15 cellular contexts compared by ENCODE assay signal in the genomic region with DNA sequence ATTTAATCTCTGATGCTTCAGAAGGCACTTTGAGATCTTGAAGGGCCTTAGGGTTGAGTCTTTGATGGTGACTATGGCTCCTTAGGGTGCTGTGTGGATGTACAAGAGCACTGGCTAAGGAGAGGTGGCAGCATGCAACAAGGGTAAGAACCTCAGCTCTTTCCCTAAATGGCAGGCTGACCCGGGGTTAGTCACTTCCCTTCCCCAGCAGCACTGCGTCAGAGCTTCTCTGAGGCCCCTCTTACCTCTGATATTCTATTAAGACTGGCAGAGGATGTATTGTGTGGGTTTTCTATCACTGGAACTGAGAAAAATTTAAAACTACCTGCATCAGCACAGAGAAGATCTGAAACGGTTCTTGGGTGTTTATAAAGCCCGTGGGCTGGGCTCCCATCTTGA. TPM values are rescaled to one million over a fixed set of nuclear protein-coding genes. Genes with fewer than 3 reads are reported as not detected.
DNase-seq lines count a peak whose midpoint lies in the region; ATAC-seq and TF ChIP-seq lines count a peak whose summit lies in the region.
"Had no signal": no experiment of that assay in that cellular context is flagged by ENCODE, and none has a peak within 500 bp of the region (broad histone marks: within the 10 kb centered on the region; RNA-seq: fewer than 3 reads in every experiment).

No MANE protein-coding gene starts in this region.

- TF ChIP-seq CTCF in PC-3 (conservative IDR thresholded peaks at IDR 0.05; ENCODE audit: low read depth, low read length) (no peak), cardiac fibroblast (IDR thresholded peaks at IDR 0.05; ENCODE audit: low read depth, low read length) (no peak), smooth muscle cell (IDR thresholded peaks at IDR 0.05; ENCODE audit: borderline replicate concordance, insufficient read depth, poor library complexity, severe bottlenecking) (no peak)

- H3K27me3 ChIP-seq in PC-3 (ENCODE audit: low read length) (no peaks in the 10 kb centered on the region), smooth muscle cell (ENCODE audit: low read depth) (no peaks in the 10 kb centered on the region)

- CTCF ChIA-PET in PC-3 (lab: Charles Lee): interaction anchor here (1.3 to 3.7 kb wide), 3 partner anchors 17 to 108 kb away, joined by 3 to 22 read pairs (median 5); no protein-coding TSS in a partner anchor

- H3K4me1 ChIP-seq in PC-3 (ENCODE audit: insufficient read depth, low read length): peaks cover 83% of the 10 kb centered on the region
- H3K4me1 ChIP-seq in smooth muscle cell (ENCODE audit: low read depth): peaks cover 20% of the 10 kb centered on the region

- H3K4me2 ChIP-seq in PC-3 (ENCODE audit: low read length) (peak overlapping the region; percentile 55), smooth muscle cell (peak overlapping the region; percentile 49)

- DNase-seq in ELR (ENCODE audit: low read depth) (peak; percentile 82), PC-3 (peak; percentile 88), cardiac fibroblast (ENCODE audit: low read depth in 2 of 2) (peak; percentile 39 to 59), smooth muscle cell (lab: John Stamatoyannopoulos, UW; ENCODE audit: unreplicated experiment) (no peak), SHP77 treated with DMSO at 0.1 percent for 48 hours (lab: John Stamatoyannopoulos, UW) (no peak)
- DNase-seq: activated T-cell treated with anti-CD3 and anti-CD28 coated beads, Interleukin-2, amount 50 U/mL, for 1 hour; CD8-positive, alpha-beta T cell; kidney glomerular epithelial cell; naive B cell; NCI-H1436 treated with DMSO at 0.1 percent for 48 hours; NCI-H446 treated with DMSO at 0.1 percent for 48 hours had no signal

- ATAC-seq in PC-3 (peak; percentile 17), GM19328 (IDR thresholded peaks at IDR 0.05; ENCODE audit: unreplicated experiment) (no peak), HG02763 (IDR thresholded peaks at IDR 0.05; ENCODE audit: unreplicated experiment) (no peak)
- ATAC-seq: CD8-positive, alpha-beta T cell; stimulated activated memory B cell treated with anti-CD40 and anti-IgM and Interleukin-4, amounts not matched to agents 10 μg/mL and 1 μg/mL and 100 μg/mL, for 72 hours had no signal

- POLR2A ChIA-PET in PC-3 (lab: Charles Lee; ENCODE audit: unreplicated experiment): interaction anchor here (0.6 to 5.8 kb wide), 5 partner anchors 9 to 32 kb away, joined by 5 to 97 read pairs (median 11); a partner anchor contains a TSS

- H3K79me2 ChIP-seq in PC-3 (ENCODE audit: low read length) (peaks cover 36% of the 10 kb centered on the region), smooth muscle cell (ENCODE audit: low read depth) (no peaks in the 10 kb centered on the region)

- no peaks in the 10 kb centered on the region for H4K20me1 ChIP-seq in PC-3 (ENCODE audit: low read length)
- no peaks in the 10 kb centered on the region for H4K20me1 ChIP-seq in smooth muscle cell (ENCODE audit: low read depth)

- peaks cover 33% of the 10 kb centered on the region; the same call in 1 of the 2 replicates for H3K36me3 ChIP-seq in PC-3 (ENCODE audit: low read depth, low read length)
- H3K36me3 ChIP-seq in smooth muscle cell (ENCODE audit: low read depth): no peaks in the 10 kb centered on the region

- intact Hi-C loops in PC-3 (cut with micrococcal nuclease): loop anchor here (1.0 to 10.0 kb wide), 6 partner anchors 11 to 284 kb away; no protein-coding TSS in a partner anchor

- WGBS in smooth muscle cell (ENCODE audit: low lambda C conversion rate): 60% methylated on average over 4 of the region's 4 CpGs

- no TSS peak for BruUV-seq in PC-3 (replicated peaks; lab: Mats Ljungman, UMichigan)

- H3K9me3 ChIP-seq in PC-3 (ENCODE audit: low read length): no peaks in the 10 kb centered on the region
- H3K9me3 ChIP-seq in smooth muscle cell (replicated peaks; ENCODE audit: low read depth): no peaks in the 10 kb centered on the region

- H3K27ac ChIP-seq in PC-3 (ENCODE audit: low read length) (peak overlapping the region; percentile 95), smooth muscle cell (ENCODE audit: low read depth) (peak overlapping the region; percentile 61)

- H2AFZ ChIP-seq in PC-3 (ENCODE audit: low read length) (no peak overlapping the region), smooth muscle cell (ENCODE audit: low read depth) (no peak overlapping the region)

- H3K4me3 ChIP-seq in PC-3 (ENCODE audit: low read length) (no peak overlapping the region; the same call in 1 of the 2 replicates), cardiac fibroblast (replicated peaks in 1 of 2; ENCODE audit: low read depth in 2 of 2, low read length in 2 of 2) (no peak overlapping the region), smooth muscle cell (no peak overlapping the region)

- H3K9me2 ChIP-seq in PC-3 (replicated peaks; ENCODE audit: low read length): no peaks in the 10 kb centered on the region

- H3F3A ChIP-seq in PC-3 (ENCODE audit: low read length, unreplicated experiment): peaks cover 24% of the 10 kb centered on the region
- H3F3A ChIP-seq in smooth muscle cell (ENCODE audit: low read depth): no peaks in the 10 kb centered on the region

- peak overlapping the region; percentile 86 for H3K9ac ChIP-seq in PC-3 (ENCODE audit: low read length)
- peak overlapping the region; percentile 26 for H3K9ac ChIP-seq in smooth muscle cell (ENCODE audit: low read depth)

RNA-seq across cellular contexts. Expression of a gene that starts 11.8 kb away (rescaled TPM):
- total RNA-seq in PC-3 (2014; rRNA removed) (34.9 and 36.2 TPM in 2 replicates), smooth muscle cell (3.2 and 6.0 TPM in 2 replicates)
- polyA plus RNA-seq in smooth muscle cell: 0.14 and 2.7 TPM in 2 replicates
- total RNA-seq: glomerular endothelial cell had no signal

RNA-seq across cellular contexts. Expression of a gene that starts 30.3 kb away (rescaled TPM):
- total RNA-seq in PC-3 (2014; rRNA removed) (54.0 and 63.9 TPM in 2 replicates), smooth muscle cell (31.9 and 37.9 TPM in 2 replicates)
- polyA plus RNA-seq in smooth muscle cell: 3.8 and 5.6 TPM in 2 replicates

RNA-seq across cellular contexts. Expression of a gene that starts 32.4 kb away (rescaled TPM):
- 37.5 and 48.6 TPM in 2 replicates for total RNA-seq in PC-3 (2014; rRNA removed)
- total RNA-seq in smooth muscle cell: 9.8 and 15.6 TPM in 2 replicates
- 2.1 and 5.0 TPM in 2 replicates for polyA plus RNA-seq in smooth muscle cell

RNA-seq across cellular contexts. Expression of a gene that starts 50.4 kb away (rescaled TPM):
- not detected in 2 replicates for total RNA-seq in PC-3 (2014; rRNA removed)
- total RNA-seq in smooth muscle cell: not detected in 2 replicates
- polyA plus RNA-seq in smooth muscle cell: not detected in 2 replicates
- total RNA-seq: CD8-positive, alpha-beta T cell; glomerular endothelial cell had no signal

Comparison
In these comparisons a context has a peak if more than half of its experiments do, and no peak if none do; other contexts are left out.
1. DNase-seq: peak in ELR (single experiment), PC-3 (single experiment) and cardiac fibroblast (2 of 2); none in smooth muscle cell (single experiment) and SHP77 treated with DMSO at 0.1 percent for 48 hours (single experiment).